13 cellular contexts compared by ENCODE assay signal in genomic region chr1:21568006-21568746, GRCh38. TPM values are rescaled to one million over a fixed set of nuclear protein-coding genes. Genes with fewer than 3 reads are reported as not detected.
DNase-seq lines count a peak whose midpoint lies in the region; ATAC-seq and TF ChIP-seq lines count a peak whose summit lies in the region.
"Had no signal": no experiment of that assay in that cellular context is flagged by ENCODE, and none has a peak within 500 bp of the region (broad histone marks: within the 10 kb centered on the region; RNA-seq: fewer than 3 reads in every experiment).

No MANE protein-coding gene starts in this region.

- H3K14ac ChIP-seq in neuronal stem cell (ENCODE audit: low read length): no peak overlapping the region

- no peak for ATAC-seq in naive thymus-derived CD4-positive, alpha-beta T cell
- ATAC-seq: stimulated activated naive CD8-positive, alpha-beta T cell treated with anti-CD3 and anti-CD28 coated beads, Interleukin-15, amount 100 ng/mL, for 72 hours had no signal

- no peak overlapping the region for H3K23ac ChIP-seq in neuronal stem cell (ENCODE audit: low read depth, low read length, poor library complexity)

- H3K9me3 Mint-ChIP-seq in endodermal cell: no peaks in the 10 kb centered on the region
- H3K9me3 Mint-ChIP-seq in naive thymus-derived CD4-positive, alpha-beta T cell: no peaks in the 10 kb centered on the region
- H3K9me3 Mint-ChIP-seq: stimulated activated naive CD8-positive, alpha-beta T cell treated with anti-CD3 and anti-CD28 coated beads, Interleukin-15, amount 100 ng/mL, for 72 hours had no signal

- TF ChIP-seq CTCF in endodermal cell (conservative IDR thresholded peaks at IDR 0.05): no peak

- H3K4ac ChIP-seq in neuronal stem cell (ENCODE audit: low read length): no peak overlapping the region

- H3K4me3 ChIP-seq in endodermal cell (ENCODE audit: low read length): no peak overlapping the region
- H3K4me3 ChIP-seq in neuronal stem cell (ENCODE audit: low read length in 2 of 2): no peak overlapping the region
- no peak overlapping the region for H3K4me3 ChIP-seq in H7 (ENCODE audit: insufficient read depth, low read depth, low read length)
- no peak overlapping the region for H3K4me3 ChIP-seq in naive thymus-derived CD4-positive, alpha-beta T cell (ENCODE audit: low read length)
- no peak overlapping the region for H3K4me3 ChIP-seq in effector memory CD4-positive, alpha-beta T cell (ENCODE audit: insufficient read depth, low read depth, low read length, poor library complexity, severe bottlenecking)
- H3K4me3 ChIP-seq: esophagus muscularis mucosa had no signal

- no peak overlapping the region for H2AK5ac ChIP-seq in neuronal stem cell (ENCODE audit: low read depth, low read length)

- H3K27ac ChIP-seq in endodermal cell (ENCODE audit: low read depth, low read length) (no peak overlapping the region), neuronal stem cell (replicated peaks; ENCODE audit: low read length) (no peak overlapping the region)
- no peak overlapping the region for H3K27ac ChIP-seq in naive thymus-derived CD4-positive, alpha-beta T cell (ENCODE audit: low read depth, low read length)
- no peak overlapping the region for H3K27ac ChIP-seq in effector memory CD4-positive, alpha-beta T cell (ENCODE audit: insufficient read depth, low read length, poor library complexity, severe bottlenecking)
- H3K27ac ChIP-seq: esophagus muscularis mucosa had no signal

- no peak overlapping the region for H2BK15ac ChIP-seq in neuronal stem cell (ENCODE audit: low read length)

- no peak overlapping the region for H4K8ac ChIP-seq in neuronal stem cell (ENCODE audit: low read depth, low read length)

- peaks cover 5% of the 10 kb centered on the region for H3K79me1 ChIP-seq in neuronal stem cell (ENCODE audit: low read depth, low read length)

- H3K27me3 ChIP-seq in endodermal cell (ENCODE audit: control insufficient read depth, insufficient read depth, low read length, poor library complexity, severe bottlenecking): no peaks in the 10 kb centered on the region
- H3K27me3 ChIP-seq in neuronal stem cell (ENCODE audit: control insufficient read depth in 3 of 3, insufficient read depth in 3 of 3, low read depth in 1 of 3, low read length in 3 of 3): no peaks in the 10 kb centered on the region
- no peaks in the 10 kb centered on the region for H3K27me3 ChIP-seq in H7 (ENCODE audit: control insufficient read depth, insufficient read depth, low read length)
- no peaks in the 10 kb centered on the region for H3K27me3 ChIP-seq in naive thymus-derived CD4-positive, alpha-beta T cell (ENCODE audit: control insufficient read depth in 2 of 2, insufficient read depth in 2 of 2, low read length in 2 of 2)
- no peaks in the 10 kb centered on the region for H3K27me3 ChIP-seq in effector memory CD4-positive, alpha-beta T cell (replicated peaks; ENCODE audit: control insufficient read depth, insufficient read depth, low read length, poor library complexity, severe bottlenecking)

- no peaks in the 10 kb centered on the region for H3K27me3 Mint-ChIP-seq in endodermal cell (ENCODE audit: insufficient read depth)
- peaks cover 0 to 9% (median 3%) of the 10 kb centered on the region in 5 donors for H3K27me3 Mint-ChIP-seq in naive thymus-derived CD4-positive, alpha-beta T cell

- H3K4me1 Mint-ChIP-seq in endodermal cell: no peaks in the 10 kb centered on the region
- no peaks in the 10 kb centered on the region for H3K4me1 Mint-ChIP-seq in naive thymus-derived CD4-positive, alpha-beta T cell
- H3K4me1 Mint-ChIP-seq: stimulated activated naive CD8-positive, alpha-beta T cell treated with anti-CD3 and anti-CD28 coated beads, Interleukin-15, amount 100 ng/mL, for 72 hours had no signal

- H4K91ac ChIP-seq in neuronal stem cell (ENCODE audit: low read depth, low read length, poor library complexity): no peak overlapping the region

- H3K18ac ChIP-seq in neuronal stem cell (ENCODE audit: low read length): peak overlapping the region; percentile 81

- POLR2A ChIA-PET in naive thymus-derived CD4-positive, alpha-beta T cell (lab: Charles Lee): no interaction called here

- no peak overlapping the region for H3K4me2 ChIP-seq in neuronal stem cell (ENCODE audit: insufficient read depth, low read length, poor library complexity, severe bottlenecking)

- H3K36me3 ChIP-seq in endodermal cell (ENCODE audit: control insufficient read depth, insufficient read depth, low read length) (no peaks in the 10 kb centered on the region), neuronal stem cell (replicated peaks in 1 of 2; ENCODE audit: control insufficient read depth in 2 of 2, insufficient read depth in 2 of 2, low read length in 2 of 2) (peaks cover 0 to 24% of the 10 kb centered on the region in 2 donors), H7 (replicated peaks; ENCODE audit: control insufficient read depth, insufficient read depth, low read length) (peaks cover 1% of the 10 kb centered on the region; the same call in 1 of the 2 replicates)
- no peaks in the 10 kb centered on the region for H3K36me3 ChIP-seq in naive thymus-derived CD4-positive, alpha-beta T cell (ENCODE audit: control insufficient read depth in 2 of 3, insufficient read depth in 3 of 3, low read length in 3 of 3)
- no peaks in the 10 kb centered on the region for H3K36me3 ChIP-seq in effector memory CD4-positive, alpha-beta T cell (ENCODE audit: control insufficient read depth, insufficient read depth, low read length)
- H3K36me3 ChIP-seq: esophagus muscularis mucosa had no signal

- CTCF ChIA-PET in naive thymus-derived CD4-positive, alpha-beta T cell (lab: Charles Lee): no interaction called here

- H3K9ac ChIP-seq in endodermal cell (ENCODE audit: extremely low read depth, low read length, poor library complexity, severe bottlenecking) (no peak overlapping the region), neuronal stem cell (ENCODE audit: low read depth, low read length, poor library complexity) (peak overlapping the region; percentile 50)

- H2AFZ ChIP-seq in neuronal stem cell (ENCODE audit: low read length): no peak overlapping the region

- H2BK12ac ChIP-seq in neuronal stem cell (ENCODE audit: low read length): no peak overlapping the region

- no peaks in the 10 kb centered on the region for H3K9me3 ChIP-seq in endodermal cell (ENCODE audit: control insufficient read depth, low read length)
- peaks cover 0 to 2% of the 10 kb centered on the region in 2 donors for H3K9me3 ChIP-seq in neuronal stem cell (replicated peaks in 1 of 2; ENCODE audit: control insufficient read depth in 2 of 2, insufficient read depth in 1 of 2, low read depth in 1 of 2, low read length in 2 of 2)
- no peaks in the 10 kb centered on the region for H3K9me3 ChIP-seq in naive thymus-derived CD4-positive, alpha-beta T cell (ENCODE audit: control insufficient read depth in 2 of 3, low read length in 3 of 3)
- no peaks in the 10 kb centered on the region for H3K9me3 ChIP-seq in effector memory CD4-positive, alpha-beta T cell (ENCODE audit: control insufficient read depth, low read length)

- no peaks in the 10 kb centered on the region for H3K4me1 ChIP-seq in endodermal cell (ENCODE audit: control insufficient read depth, insufficient read depth, low read length)
- peaks cover 8 to 11% of the 10 kb centered on the region in 2 donors for H3K4me1 ChIP-seq in neuronal stem cell (ENCODE audit: control insufficient read depth in 2 of 2, insufficient read depth in 1 of 2, low read depth in 1 of 2, low read length in 2 of 2)
- H3K4me1 ChIP-seq in naive thymus-derived CD4-positive, alpha-beta T cell (ENCODE audit: control insufficient read depth in 2 of 2, insufficient read depth in 2 of 2, low read length in 2 of 2): no peaks in the 10 kb centered on the region
- H3K4me1 ChIP-seq in effector memory CD4-positive, alpha-beta T cell (ENCODE audit: control insufficient read depth, insufficient read depth, low read length, poor library complexity, severe bottlenecking): no peaks in the 10 kb centered on the region
- H3K4me1 ChIP-seq: esophagus muscularis mucosa had no signal

- in situ Hi-C loops in G401 (cut with HindIII; ENCODE audit: low sequenced_read_pairs): no loop called here

- H3K4me3 Mint-ChIP-seq in endodermal cell: no peak overlapping the region
- H3K4me3 Mint-ChIP-seq in naive thymus-derived CD4-positive, alpha-beta T cell: no peak overlapping the region
- H3K4me3 Mint-ChIP-seq: stimulated activated naive CD8-positive, alpha-beta T cell treated with anti-CD3 and anti-CD28 coated beads, Interleukin-15, amount 100 ng/mL, for 72 hours had no signal

- H2BK5ac ChIP-seq in neuronal stem cell (ENCODE audit: low read length): no peak overlapping the region

- DNase-seq in G401 (ENCODE audit: low spot score) (peak; percentile 60), NCI-H69 (lab: John Stamatoyannopoulos, UW) (peak; percentile 86), endodermal cell (no peak), neuronal stem cell (ENCODE audit: low spot score) (no peak), NCI-H748 treated with DMSO at 0.1 percent for 48 hours (lab: John Stamatoyannopoulos, UW) (no peak), H7 (no peak)
- no peak for DNase-seq in naive thymus-derived CD4-positive, alpha-beta T cell
- no peak for DNase-seq in effector memory CD4-positive, alpha-beta T cell
- DNase-seq: activated gamma-delta T cell; NCI-H2227 treated with DMSO at 0.1 percent for 48 hours; stimulated activated CD4-positive, alpha-beta T cell treated with anti-CD3 and anti-CD28 coated beads, Interleukin-4, amount 100 ng/mL, for 4 hours; stimulated activated naive CD8-positive, alpha-beta T cell treated with anti-CD3 and anti-CD28 coated beads, Interleukin-15, amount 100 ng/mL, for 72 hours had no signal

- H3K27ac Mint-ChIP-seq in endodermal cell: peak overlapping the region; percentile 52
- no peak overlapping the region for H3K27ac Mint-ChIP-seq in naive thymus-derived CD4-positive, alpha-beta T cell
- H3K27ac Mint-ChIP-seq: stimulated activated naive CD8-positive, alpha-beta T cell treated with anti-CD3 and anti-CD28 coated beads, Interleukin-15, amount 100 ng/mL, for 72 hours had no signal

- H2BK120ac ChIP-seq in neuronal stem cell (ENCODE audit: low read depth, low read length): peak overlapping the region; percentile 11

- WGBS in endodermal cell (ENCODE audit: insufficient coverage in 1 of 2, insufficient read length in 1 of 2), 2 experiments: 90 to 92% methylated on average over 13 to 15 of the region's 15 CpGs
- WGBS in neuronal stem cell (ENCODE audit: extremely low coverage in 2 of 2, insufficient read length in 2 of 2, insufficient replicate concordance in 1 of 2), 2 donors: no CpG with 5 or more reads among the region's 15 CpGs

- intact Hi-C loops in naive thymus-derived CD4-positive, alpha-beta T cell (cut with micrococcal nuclease): no loop called here

- peaks cover 19% of the 10 kb centered on the region for H3K36me3 Mint-ChIP-seq in endodermal cell (ENCODE audit: low read depth)
- no peaks in the 10 kb centered on the region for H3K36me3 Mint-ChIP-seq in naive thymus-derived CD4-positive, alpha-beta T cell

RNA-seq across cellular contexts. Expression of gene ALPL, which starts 59.0 kb away (rescaled TPM):
- total RNA-seq in G401 (2014; rRNA removed; shearing (Covaris generic)): 0.58 and 0.98 TPM in 2 replicates
- total RNA-seq in endodermal cell: 100 to 1,000 TPM in 1 of 2 donors, 10 to 100 TPM in 1; 94.8 to 117 TPM
- 65.3 TPM for polyA plus RNA-seq in endodermal cell (2013, experiment 1 of 2)
- polyA plus RNA-seq in endodermal cell (2013, experiment 2 of 2): 52.5 TPM
- polyA plus RNA-seq in neuronal stem cell (2013, experiment 1 of 2): 113 TPM
- polyA plus RNA-seq in neuronal stem cell (2013, experiment 2 of 2): 113 TPM
- total RNA-seq in H7 (2014; rRNA removed; shearing (Covaris generic)): 181 and 187 TPM in 2 replicates
- total RNA-seq in naive thymus-derived CD4-positive, alpha-beta T cell: not detected
- not detected for polyA plus RNA-seq in naive thymus-derived CD4-positive, alpha-beta T cell

Comparison
In these comparisons a context has a peak if more than half of its experiments do, and no peak if none do; other contexts are left out.
1. DNase-seq: peak in G401 (single experiment) and NCI-H69 (single experiment); none in endodermal cell (single experiment), neuronal stem cell (single experiment), NCI-H748 treated with DMSO at 0.1 percent for 48 hours (single experiment), H7 (single experiment), naive thymus-derived CD4-positive, alpha-beta T cell (0 of 9) and effector memory CD4-positive, alpha-beta T cell (0 of 3).
2. RNA of gene ALPL, which starts 59.0 kb away (total RNA-seq): 181 to 187 TPM in H7 and 94.8 to 117 TPM in endodermal cell; 0.58 to 0.98 TPM in G401 and not detected in naive thymus-derived CD4-positive, alpha-beta T cell; every median in the first group is over 10 times any median in the second.